Comparison of ENCODE assay signal across 9 cellular contexts in the genomic region with DNA sequence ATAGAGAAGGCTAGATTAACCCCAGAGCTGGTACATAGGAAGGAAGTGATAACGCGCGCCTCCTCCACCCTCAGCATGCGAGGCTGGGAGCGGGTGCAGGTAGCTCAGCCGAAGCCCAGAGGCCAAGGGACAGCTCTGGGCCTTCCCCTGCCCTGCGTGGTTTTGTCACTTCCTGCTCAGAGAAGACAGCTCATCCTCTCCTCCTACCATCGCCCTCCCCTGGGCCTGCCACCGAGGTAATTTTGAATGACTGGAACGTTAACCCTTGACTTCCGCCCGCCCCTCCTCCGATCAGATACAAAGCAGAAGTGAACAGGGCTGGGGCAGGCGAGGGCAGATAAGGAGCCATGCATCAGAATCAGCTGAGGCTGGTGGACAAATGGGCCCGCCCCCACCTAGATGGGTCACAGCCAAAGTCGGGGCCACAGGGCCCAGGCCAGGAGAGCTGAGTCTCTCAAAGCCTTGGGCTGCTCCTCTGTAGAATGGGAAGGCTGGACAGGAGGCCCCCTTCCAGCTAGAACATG. TPM values are rescaled to one million over a fixed set of nuclear protein-coding genes. Genes with fewer than 3 reads are reported as not detected.
DNase-seq lines count a peak whose midpoint lies in the region.
"Had no signal": no experiment of that assay in that cellular context is flagged by ENCODE, and none has a peak within 500 bp of the region (broad histone marks: within the 10 kb centered on the region; RNA-seq: fewer than 3 reads in every experiment).

No MANE protein-coding gene starts in this region.

- no peaks in the 10 kb centered on the region for H3K27me3 Mint-ChIP-seq in activated CD4-positive, alpha-beta memory T cell treated with anti-CD3 and anti-CD28 coated beads for 36 hours

- CTCF ChIA-PET in activated CD4-positive, alpha-beta memory T cell treated with anti-CD3 and anti-CD28 coated beads for 36 hours (lab: Charles Lee): interaction anchor here (0.7 to 12.0 kb wide), 17 partner anchors 9 to 364 kb away, joined by 3 to 193 read pairs (median 4); no protein-coding TSS in a partner anchor

- peaks cover 52% of the 10 kb centered on the region for H3K4me1 Mint-ChIP-seq in activated CD4-positive, alpha-beta memory T cell treated with anti-CD3 and anti-CD28 coated beads for 36 hours (ENCODE audit: low read depth)

- peak overlapping the region; percentile 99 for H3K27ac Mint-ChIP-seq in activated CD4-positive, alpha-beta memory T cell treated with anti-CD3 and anti-CD28 coated beads for 36 hours

- H3K4me3 Mint-ChIP-seq in activated CD4-positive, alpha-beta memory T cell treated with anti-CD3 and anti-CD28 coated beads for 36 hours: peak overlapping the region; percentile 99

- intact Hi-C loops in activated CD4-positive, alpha-beta memory T cell treated with anti-CD3 and anti-CD28 coated beads for 36 hours (cut with micrococcal nuclease): loop anchor here (1.0 to 10.0 kb wide), 6 partner anchors 12 to 888 kb away; partner anchors contain the start of gene IL2RB

- peaks cover 62% of the 10 kb centered on the region for H3K36me3 Mint-ChIP-seq in activated CD4-positive, alpha-beta memory T cell treated with anti-CD3 and anti-CD28 coated beads for 36 hours

- DNase-seq in GDM1 (lab: John Stamatoyannopoulos, UW) (peak; percentile 92), H7 (peak; percentile 57), MV-4-11 (lab: John Stamatoyannopoulos, UW) (peak; percentile 95), epithelial cell of prostate (ENCODE audit: low read depth, low spot score) (no peak), cerebellar cortex (ENCODE audit: low spot score) (no peak), D341Med (ENCODE audit: low spot score) (no peak)
- peak; percentile 97 for DNase-seq in activated CD4-positive, alpha-beta memory T cell treated with anti-CD3 and anti-CD28 coated beads for 36 hours

- no peak overlapping the region for H3K4me3 ChIP-seq in H7 (ENCODE audit: insufficient read depth, low read depth, low read length)
- peak overlapping the region; percentile 37 to 56 (median 52) for H3K4me3 ChIP-seq in skin epidermis

- peak overlapping the region; percentile 54 for H3K27ac ChIP-seq in epithelial cell of prostate
- H3K27ac ChIP-seq in skin epidermis: peak overlapping the region in 17 of 21 experiments; percentile 49 to 97 (median 80)

- POLR2A ChIA-PET in activated CD4-positive, alpha-beta memory T cell treated with anti-CD3 and anti-CD28 coated beads for 36 hours (lab: Charles Lee): interaction anchor here (0.7 to 8.3 kb wide), 21 partner anchors 11 to 714 kb away, joined by 3 to 191 read pairs (median 4); partner anchors contain the start of genes CYTH4, GGA1, IL2RB and KCTD17

- no peaks in the 10 kb centered on the region for H3K27me3 ChIP-seq in H7 (ENCODE audit: control insufficient read depth, insufficient read depth, low read length)

- no peaks in the 10 kb centered on the region for H3K36me3 ChIP-seq in H7 (replicated peaks; ENCODE audit: control insufficient read depth, insufficient read depth, low read length)

- no peaks in the 10 kb centered on the region for H3K9me3 Mint-ChIP-seq in activated CD4-positive, alpha-beta memory T cell treated with anti-CD3 and anti-CD28 coated beads for 36 hours

RNA-seq across cellular contexts. Expression of gene RAC2, which starts 1.6 kb away (rescaled TPM):
- total RNA-seq in H7 (2014; rRNA removed; shearing (Covaris generic)): 9.4 and 9.6 TPM in 2 replicates
- total RNA-seq in activated CD4-positive, alpha-beta memory T cell treated with anti-CD3 and anti-CD28 coated beads for 36 hours: 100 to 1,000 TPM; 714 to 727 TPM
- total RNA-seq: myocyte had no signal

RNA-seq across cellular contexts. Expression of gene SSTR3, which starts 30.2 kb away (rescaled TPM):
- 0.21 TPM in 1 of 2 replicates, not detected in the other for total RNA-seq in H7 (2014; rRNA removed; shearing (Covaris generic))
- total RNA-seq in activated CD4-positive, alpha-beta memory T cell treated with anti-CD3 and anti-CD28 coated beads for 36 hours: 1 to 10 TPM; 8.5 to 9.3 TPM
- total RNA-seq: myocyte had no signal

RNA-seq across cellular contexts. Expression of gene CYTH4, which starts 39.9 kb away (rescaled TPM):
- total RNA-seq in H7 (2014; rRNA removed; shearing (Covaris generic)): not detected in 2 replicates
- 10 to 100 TPM; 58.7 to 60.5 TPM for total RNA-seq in activated CD4-positive, alpha-beta memory T cell treated with anti-CD3 and anti-CD28 coated beads for 36 hours
- total RNA-seq: myocyte had no signal

RNA-seq across cellular contexts. Expression of gene C1QTNF6, which starts 54.4 kb away (rescaled TPM):
- 4.9 and 5.4 TPM in 2 replicates for total RNA-seq in H7 (2014; rRNA removed; shearing (Covaris generic))
- 10 to 100 TPM; 11.1 to 13.0 TPM for total RNA-seq in activated CD4-positive, alpha-beta memory T cell treated with anti-CD3 and anti-CD28 coated beads for 36 hours

Comparison
In these comparisons a context has a peak if more than half of its experiments do, and no peak if none do; other contexts are left out.
1. DNase-seq: peak in GDM1 (single experiment), H7 (single experiment), MV-4-11 (single experiment) and activated CD4-positive, alpha-beta memory T cell treated with anti-CD3 and anti-CD28 coated beads for 36 hours (single experiment); none in epithelial cell of prostate (single experiment), cerebellar cortex (single experiment) and D341Med (single experiment).
2. RNA of gene RAC2, which starts 1.6 kb away (total RNA-seq): 714 to 727 TPM in activated CD4-positive, alpha-beta memory T cell treated with anti-CD3 and anti-CD28 coated beads for 36 hours; 9.4 to 9.6 TPM in H7; every median in the first group is over 10 times any median in the second.
3. RNA of gene CYTH4, which starts 39.9 kb away (total RNA-seq): 58.7 to 60.5 TPM in activated CD4-positive, alpha-beta memory T cell treated with anti-CD3 and anti-CD28 coated beads for 36 hours; not detected in H7; every median in the first group is over 10 times any median in the second.